8 cellular contexts compared by ENCODE assay signal in genomic region chr5:98839469-98840383, GRCh38.
DNase-seq lines count a peak whose midpoint lies in the region; ATAC-seq lines count a peak whose summit lies in the region.

No MANE protein-coding gene starts in this region.

- H3K27ac Mint-ChIP-seq in activated naive CD8-positive, alpha-beta T cell: no peak overlapping the region
- no peak overlapping the region for H3K27ac Mint-ChIP-seq in T-helper 2 cell treated with Interferon-gamma antibody and Interleukin-4, amounts not matched to agents 5 μg/mL and 100 μg/mL, for 36 hours

- H3K4me3 Mint-ChIP-seq in activated naive CD8-positive, alpha-beta T cell: peak overlapping the region; percentile 56
- no peak overlapping the region for H3K4me3 Mint-ChIP-seq in T-helper 2 cell treated with Interferon-gamma antibody and Interleukin-4, amounts not matched to agents 5 μg/mL and 100 μg/mL, for 36 hours

- peaks cover 14% of the 10 kb centered on the region for H3K36me3 Mint-ChIP-seq in activated naive CD8-positive, alpha-beta T cell
- no peaks in the 10 kb centered on the region for H3K36me3 Mint-ChIP-seq in T-helper 2 cell treated with Interferon-gamma antibody and Interleukin-4, amounts not matched to agents 5 μg/mL and 100 μg/mL, for 36 hours (ENCODE audit: low read depth)

- peaks cover 8% of the 10 kb centered on the region for H3K9me3 ChIP-seq in SJCRH30 (replicated peaks)

- no peaks in the 10 kb centered on the region for H3K27me3 ChIP-seq in SJCRH30

- ATAC-seq in HG02973 (IDR thresholded peaks at IDR 0.05; ENCODE audit: unreplicated experiment) (peak; percentile 58), left lobe of liver (peak; percentile 86)

- H3K27ac ChIP-seq in SJCRH30: no peak overlapping the region

- DNase-seq in left lobe of liver (ENCODE audit: low spot score) (no peak), SHP77 treated with DMSO at 0.1 percent for 48 hours (lab: John Stamatoyannopoulos, UW) (no peak), SJCRH30 (no peak), COLO668 (lab: John Stamatoyannopoulos, UW; ENCODE audit: unreplicated experiment) (no peak)
- DNase-seq in T-helper 2 cell treated with Interferon-gamma antibody and Interleukin-4, amounts not matched to agents 5 μg/mL and 100 μg/mL, for 36 hours (ENCODE audit: low spot score): no peak

- peak overlapping the region; percentile 21; the same call in 1 of the 2 replicates for H3K4me3 ChIP-seq in GM08714 (ENCODE audit: low read length)
- H3K4me3 ChIP-seq in SJCRH30: no peak overlapping the region

- peaks cover 3% of the 10 kb centered on the region for H3K4me1 Mint-ChIP-seq in activated naive CD8-positive, alpha-beta T cell (ENCODE audit: low read depth)
- H3K4me1 Mint-ChIP-seq in T-helper 2 cell treated with Interferon-gamma antibody and Interleukin-4, amounts not matched to agents 5 μg/mL and 100 μg/mL, for 36 hours (ENCODE audit: low read depth): peaks cover 2% of the 10 kb centered on the region

- no peaks in the 10 kb centered on the region for H3K4me1 ChIP-seq in SJCRH30

- peaks cover 3% of the 10 kb centered on the region for H3K27me3 Mint-ChIP-seq in activated naive CD8-positive, alpha-beta T cell
- no peaks in the 10 kb centered on the region for H3K27me3 Mint-ChIP-seq in T-helper 2 cell treated with Interferon-gamma antibody and Interleukin-4, amounts not matched to agents 5 μg/mL and 100 μg/mL, for 36 hours (ENCODE audit: low read depth)

- H3K36me3 ChIP-seq in SJCRH30: no peaks in the 10 kb centered on the region

- H3K9me3 Mint-ChIP-seq in activated naive CD8-positive, alpha-beta T cell (ENCODE audit: low read depth): no peaks in the 10 kb centered on the region
- no peaks in the 10 kb centered on the region for H3K9me3 Mint-ChIP-seq in T-helper 2 cell treated with Interferon-gamma antibody and Interleukin-4, amounts not matched to agents 5 μg/mL and 100 μg/mL, for 36 hours
